8 cellular contexts compared by ENCODE assay signal in genomic region chr16:89561195-89562026, GRCh38. TPM values are rescaled to one million over a fixed set of nuclear protein-coding genes. Genes with fewer than 3 reads are reported as not detected.
DNase-seq lines count a peak whose midpoint lies in the region; ATAC-seq and TF ChIP-seq lines count a peak whose summit lies in the region.

No MANE protein-coding gene starts in this region.

- H3K9me3 Mint-ChIP-seq in H9, result no peaks in the 10 kb centered on the region; a peak in 1 of 5 replicates
- H3K9me3 Mint-ChIP-seq in activated B cell treated with CpG ODN at 0.5 μM for 24 hours, result no peaks in the 10 kb centered on the region

- H4K20me1 ChIP-seq in H9 (ENCODE audit: control insufficient read depth, insufficient read depth, insufficient read length), result peaks cover 4% of the 10 kb centered on the region

- H3K4me2 ChIP-seq in H9 (ENCODE audit: insufficient read depth, insufficient read length, low read length), result peak overlapping the region; percentile 97

- H3K23me2 ChIP-seq in H9 (ENCODE audit: insufficient read length, low read depth, low read length, poor library complexity, severe bottlenecking), result peaks cover 19% of the 10 kb centered on the region

- ATAC-seq in activated B cell treated with CpG ODN at 0.5 μM for 24 hours (ENCODE audit: low read depth), result no peak
- no peak for ATAC-seq in GM21447 (IDR thresholded peaks at IDR 0.05; ENCODE audit: unreplicated experiment)
- no peak for ATAC-seq in GM21526 (IDR thresholded peaks at IDR 0.05; ENCODE audit: low FRiP score, unreplicated experiment)

- H2AFZ ChIP-seq in H9 (ENCODE audit: low read length), result no peak overlapping the region

- H2AK5ac ChIP-seq in H9 (ENCODE audit: insufficient read length, low read length), result no peak overlapping the region

- H2BK12ac ChIP-seq in H9 (ENCODE audit: insufficient read length, low read depth, low read length), result no peak overlapping the region

- no peak overlapping the region for H3K18ac ChIP-seq in H9 (ENCODE audit: insufficient read length, low read depth, low read length)

- peak overlapping the region; percentile 84 to 95 for H3K4me3 ChIP-seq in foreskin fibroblast (ENCODE audit: low read depth in 1 of 2, low read length in 2 of 2)
- H3K4me3 ChIP-seq in skeletal muscle tissue (ENCODE audit: low read length in 3 of 3), result peak overlapping the region; percentile 80 to 89 (median 88)

- H2BK20ac ChIP-seq in H9 (ENCODE audit: low read depth, low read length, poor library complexity, severe bottlenecking), result no peak overlapping the region

- H2BK15ac ChIP-seq in H9 (ENCODE audit: low read depth, low read length), result no peak overlapping the region

- peak overlapping the region; percentile 96 for H3K14ac ChIP-seq in H9 (ENCODE audit: insufficient read depth, low read length)

- H4K8ac ChIP-seq in H9 (replicated peaks; ENCODE audit: insufficient read length, low read depth, low read length), result no peak overlapping the region

- H3K27ac Mint-ChIP-seq in H9 (peak overlapping the region; percentile 92 to 96 (median 95)), activated B cell treated with CpG ODN at 0.5 μM for 24 hours (peak overlapping the region; percentile 81)

- POLR2A ChIA-PET in activated B cell treated with CpG ODN at 0.5 μM for 24 hours (lab: Charles Lee), result interaction anchor here (0.6 to 1.2 kb wide), 4 partner anchors 14 to 85 kb away, joined by 3 to 7 read pairs (median 3); partner anchors contain the start of gene CPNE7

- in situ Hi-C loops in ACHN (cut with HindIII; ENCODE audit: low pct_ligation_motif_present, low pct_unique_long_range_greater_than_20kb, low sequenced_read_pairs), result no loop called here

- H3K27me3 Mint-ChIP-seq in H9 (ENCODE audit: low read depth), result peaks cover 3% of the 10 kb centered on the region
- no peaks in the 10 kb centered on the region for H3K27me3 Mint-ChIP-seq in activated B cell treated with CpG ODN at 0.5 μM for 24 hours

- intact Hi-C loops in activated B cell treated with CpG ODN at 0.5 μM for 24 hours (cut with micrococcal nuclease), result loop anchor here (2.0 to 10.0 kb wide), 4 partner anchors 81 to 749 kb away; partner anchors contain the start of gene TCF25

- peaks cover 10% of the 10 kb centered on the region; the same call in 1 of the 2 replicates for H3K79me2 ChIP-seq in H9 (ENCODE audit: insufficient read depth, low read length)

- no CpG with 5 or more reads among the region's 55 CpGs for WGBS in H9 (ENCODE audit: extremely low coverage, insufficient read length, low lambda C conversion rate)

- H3K4me1 Mint-ChIP-seq in H9 (peaks cover 44 to 47% of the 10 kb centered on the region in 2 experiments), activated B cell treated with CpG ODN at 0.5 μM for 24 hours (peaks cover 57% of the 10 kb centered on the region)

- no peak for DNase-seq in H9
- no peak for DNase-seq in activated B cell treated with CpG ODN at 0.5 μM for 24 hours
- DNase-seq in foreskin fibroblast, result no peak
- DNase-seq in ACHN, result no peak
- no peak for DNase-seq in NCI-H187 treated with DMSO at 0.1 percent for 48 hours (lab: John Stamatoyannopoulos, UW)

- H3K79me1 ChIP-seq in H9 (ENCODE audit: insufficient read depth, low read depth, low read length, poor library complexity, severe bottlenecking), result peaks cover 6% of the 10 kb centered on the region

- no peaks in the 10 kb centered on the region for H3K9me3 ChIP-seq in H9 (ENCODE audit: control insufficient read depth, low read depth, low read length)
- H3K9me3 ChIP-seq in skeletal muscle tissue (ENCODE audit: control insufficient read depth in 3 of 3, low read length in 3 of 3), result no peaks in the 10 kb centered on the region

- no peak overlapping the region for H3T11ph ChIP-seq in H9 (ENCODE audit: low read length)

- no peaks in the 10 kb centered on the region; the same call in 1 of the 2 replicates for H3K4me1 ChIP-seq in H9 (ENCODE audit: insufficient read depth, low read length)
- H3K4me1 ChIP-seq in skeletal muscle tissue (ENCODE audit: control insufficient read depth in 3 of 3, insufficient read depth in 3 of 3, low read length in 3 of 3), result peaks cover 34 to 56% (median 43%) of the 10 kb centered on the region in 3 donors

- peak overlapping the region; percentile 89 for H3K4ac ChIP-seq in H9 (ENCODE audit: low read depth, low read length)

- H3K27ac ChIP-seq in H9 (ENCODE audit: insufficient read length, low read depth, low read length) (no peak overlapping the region), skeletal muscle tissue (ENCODE audit: low read depth, low read length) (peak overlapping the region; percentile 95)

- H2BK5ac ChIP-seq in H9 (ENCODE audit: insufficient read length, low read length), result no peak overlapping the region

- H3K27me3 ChIP-seq in H9 (ENCODE audit: insufficient read depth, low read length) (no peaks in the 10 kb centered on the region), skeletal muscle tissue (ENCODE audit: control insufficient read depth in 3 of 3, insufficient read depth in 3 of 3, low read length in 3 of 3) (no peaks in the 10 kb centered on the region)

- no peak for TF ChIP-seq CTCF in H9 (conservative IDR thresholded peaks at IDR 0.05)
- no peak for TF ChIP-seq CTCF in activated B cell treated with CpG ODN at 0.5 μM for 24 hours (IDR thresholded peaks at IDR 0.05)
- TF ChIP-seq CTCF in foreskin fibroblast (IDR thresholded peaks at IDR 0.05; ENCODE audit: low read depth, low read length), result no peak

- no peak overlapping the region for H2BK120ac ChIP-seq in H9 (ENCODE audit: low read depth, low read length, poor library complexity, severe bottlenecking)

- peaks cover 33 to 50% (median 43%) of the 10 kb centered on the region in 3 donors for H3K36me3 ChIP-seq in skeletal muscle tissue (ENCODE audit: control insufficient read depth in 3 of 3, insufficient read depth in 3 of 3, low read length in 3 of 3)

- no peak overlapping the region for H3K56ac ChIP-seq in H9 (ENCODE audit: insufficient read length, low read depth, low read length)

- CTCF ChIA-PET in activated B cell treated with CpG ODN at 0.5 μM for 24 hours (lab: Charles Lee), result no interaction called here

- H4K5ac ChIP-seq in H9 (ENCODE audit: insufficient read length, low read depth, low read length), result no peak overlapping the region

- H3K23ac ChIP-seq in H9 (ENCODE audit: insufficient read length, low read depth, low read length), result no peak overlapping the region

- peak overlapping the region; percentile 97 for H4K91ac ChIP-seq in H9 (ENCODE audit: insufficient read length, low read depth, low read length)

- H3K9ac ChIP-seq in H9 (ENCODE audit: extremely low read depth, insufficient read length, low read length) (peak overlapping the region; percentile 86), skeletal muscle tissue (ENCODE audit: low read depth in 1 of 3, low read length in 3 of 3) (peak overlapping the region; percentile 95 to 99 (median 97))

- H3K4me3 Mint-ChIP-seq in H9 (peak overlapping the region; percentile 96), activated B cell treated with CpG ODN at 0.5 μM for 24 hours (peak overlapping the region; percentile 96)

- H3K36me3 Mint-ChIP-seq in H9 (ENCODE audit: insufficient read depth in 1 of 3, low read depth in 3 of 3) (peaks cover 26 to 53% (median 44%) of the 10 kb centered on the region in 3 experiments), activated B cell treated with CpG ODN at 0.5 μM for 24 hours (ENCODE audit: low read depth) (peaks cover 56% of the 10 kb centered on the region)

RNA-seq across cellular contexts. Expression of gene RPL13, which starts 0.9 kb away (rescaled TPM):
- total RNA-seq in H9 (2021) (2,157 and 2,259 TPM in 2 replicates), activated B cell treated with CpG ODN at 0.5 μM for 24 hours (3,566 and 4,063 TPM in 2 replicates), skeletal muscle tissue (2,337 TPM)

RNA-seq across cellular contexts. Expression of gene CPNE7, which starts 14.1 kb away (rescaled TPM):
- total RNA-seq in H9 (2021) (22.5 and 23.4 TPM in 2 replicates), activated B cell treated with CpG ODN at 0.5 μM for 24 hours (2.0 and 2.7 TPM in 2 replicates), skeletal muscle tissue (not detected)

RNA-seq across cellular contexts. Expression of gene DPEP1, which starts 52.0 kb away (rescaled TPM):
- total RNA-seq in H9 (2021), result 1.1 and 1.2 TPM in 2 replicates
- not detected in 2 replicates for total RNA-seq in activated B cell treated with CpG ODN at 0.5 μM for 24 hours
- total RNA-seq in skeletal muscle tissue, result not detected

RNA-seq across cellular contexts. Expression of gene SPG7, which starts 53.2 kb away (rescaled TPM):
- total RNA-seq in H9 (2021) (110 and 119 TPM in 2 replicates), activated B cell treated with CpG ODN at 0.5 μM for 24 hours (84.7 and 102 TPM in 2 replicates), skeletal muscle tissue (83.0 TPM)
